17 cellular contexts compared by ENCODE assay signal in the genomic region with DNA sequence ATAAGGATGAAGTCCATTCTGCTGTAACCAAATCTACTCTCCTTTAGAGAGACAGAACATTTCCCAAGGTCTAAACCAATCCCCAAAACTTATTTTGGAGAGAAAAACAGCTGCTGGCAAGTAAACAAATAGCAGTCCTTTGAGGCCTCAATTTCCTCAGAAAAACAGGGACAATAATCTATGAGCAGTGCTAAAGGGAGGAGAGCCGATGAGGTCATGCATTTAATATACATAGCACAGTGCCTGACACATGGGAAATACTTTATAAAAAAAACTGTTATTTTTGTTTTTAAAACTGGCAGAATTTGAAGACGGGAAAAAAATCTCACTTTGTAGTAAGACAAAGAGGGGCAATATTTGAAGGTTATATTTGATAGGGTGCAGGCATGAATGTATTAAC.
"Had no signal": no experiment of that assay in that cellular context is flagged by ENCODE, and none has a peak within 500 bp of the region (broad histone marks: within the 10 kb centered on the region; RNA-seq: fewer than 3 reads in every experiment).

No MANE protein-coding gene starts in this region.

- DNase-seq: activated CD4-positive, alpha-beta T cell treated with anti-CD3 and anti-CD28 coated beads for 1 hour; activated CD4-positive, alpha-beta T cell treated with anti-CD3 and anti-CD28 coated beads, Interleukin-2, amount 50 U/mL, for 1 hour; activated CD8-positive, alpha-beta T cell treated with anti-CD3 and anti-CD28 coated beads, Interleukin-2, amount 10 ng/mL, durations not matched to agents 7 days and 5 days; activated gamma-delta T cell treated with Interleukin-2 at 50 U/mL for 16 hours; aorta; caudate nucleus; effector memory CD4-positive, alpha-beta T cell; gastrocnemius medialis; hippocampal formation; kidney glomerular epithelial cell; occipital lobe; retina; stimulated activated CD4-positive, alpha-beta T cell treated with anti-CD3 and anti-CD28 coated beads, Interleukin-12 subunit alpha, Interleukin-12 subunit beta, amount 100 ng/mL, for 4 hours; substantia nigra; T-helper 1 cell; thyroid gland; upper lobe of right lung had no signal

- H3K4me1 ChIP-seq: thyroid gland, upper lobe of right lung had no signal

- H3K27me3 ChIP-seq: gastrocnemius medialis, thyroid gland, upper lobe of right lung had no signal

- ATAC-seq: activated CD8-positive, alpha-beta T cell treated with anti-CD3 and anti-CD28 coated beads, Interleukin-2, amount 10 ng/mL, durations not matched to agents 7 days and 5 days; upper lobe of right lung had no signal

- H3K4me3 ChIP-seq: gastrocnemius medialis, thyroid gland, upper lobe of right lung had no signal

- H3K27ac ChIP-seq: thyroid gland, upper lobe of right lung had no signal

- H3K9me3 ChIP-seq: gastrocnemius medialis, thyroid gland, upper lobe of right lung had no signal

- H3K36me3 ChIP-seq: gastrocnemius medialis, thyroid gland, upper lobe of right lung had no signal
